Comparison of ENCODE assay signal across 1 cellular context in the genomic region with DNA sequence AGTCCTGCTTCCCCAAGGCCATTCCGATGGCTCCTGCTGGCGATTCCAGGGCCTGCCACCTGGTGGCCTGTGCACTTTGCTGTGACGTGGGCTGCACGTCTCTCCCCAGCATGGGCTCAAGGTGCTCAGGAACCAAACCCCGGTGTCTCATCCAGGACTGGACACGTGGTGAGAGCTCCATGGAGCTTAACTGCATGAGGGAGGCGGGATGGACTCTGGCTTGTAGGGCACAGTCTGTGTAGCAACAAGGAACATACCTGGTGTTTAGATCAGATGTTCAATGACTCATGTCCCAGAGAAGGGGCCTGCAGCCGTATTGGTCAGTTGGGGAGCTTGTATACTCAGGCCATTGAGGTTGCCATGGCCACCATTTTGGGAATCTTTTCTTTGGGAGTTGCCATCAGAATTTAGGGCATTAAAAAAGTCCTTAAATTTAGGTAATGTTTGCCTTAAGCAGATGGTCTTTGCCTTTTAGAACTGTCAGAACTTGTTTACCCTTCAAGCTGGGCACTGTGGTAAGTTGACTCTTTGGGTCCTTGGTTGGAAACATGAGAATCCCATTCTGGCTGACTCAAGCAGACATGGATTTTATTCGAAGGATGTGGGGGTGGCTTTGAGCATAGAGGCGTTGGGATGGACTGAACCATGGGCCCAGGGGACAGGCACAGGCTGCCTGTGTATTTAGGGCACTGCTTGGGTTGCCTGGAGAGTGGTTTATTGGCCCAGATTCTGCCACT.
TF ChIP-seq lines count a peak whose summit lies in the region.

No MANE protein-coding gene starts in this region.

TF ChIP-seq in HepG2, 621 proteins besides CTCF, POLR2A, EP300 and RAD21 (continued from another document and continues in another):
- TF ChIP-seq NFAT5 (CRISPR knock-in tag; IDR thresholded peaks at IDR 0.05) (0 out of 2 replicates have a peak, but pooled peaks have one; percentile 36), ZNF883 (CRISPR knock-in tag; IDR thresholded peaks at IDR 0.05; ENCODE audit: not compliant biosample characterization) (peak; percentile 88), ZBTB20 (CRISPR knock-in tag; IDR thresholded peaks at IDR 0.05; ENCODE audit: borderline replicate concordance, low read depth) (peak; percentile 95; the same call in 1 of the 2 replicates), ZNF407 (CRISPR knock-in tag; IDR thresholded peaks at IDR 0.05; ENCODE audit: not compliant biosample characterization) (peak; percentile 92), ARNTL (CRISPR knock-in tag; IDR thresholded peaks at IDR 0.05) (peak; percentile 98), ZNF33A (CRISPR knock-in tag; IDR thresholded peaks at IDR 0.05; ENCODE audit: borderline replicate concordance) (peak; percentile 74; the same call in 1 of the 2 replicates), ZNF768 (CRISPR knock-in tag; IDR thresholded peaks at IDR 0.05) (peak; percentile 79; the same call in 1 of the 2 replicates), KDM4B (CRISPR knock-in tag; IDR thresholded peaks at IDR 0.05) (peak; percentile 78), TEF (CRISPR knock-in tag; IDR thresholded peaks at IDR 0.05) (no peak), ZFY (CRISPR knock-in tag; IDR thresholded peaks at IDR 0.05) (peak; percentile 88), CENPBD1 (CRISPR knock-in tag; IDR thresholded peaks at IDR 0.05; ENCODE audit: borderline replicate concordance, low read depth) (no peak), DMAP1 (CRISPR knock-in tag; IDR thresholded peaks at IDR 0.05) (peak; percentile 96), PLRG1 (conservative IDR thresholded peaks at IDR 0.05) (no peak), JARID2 (CRISPR knock-in tag; IDR thresholded peaks at IDR 0.05; ENCODE audit: insufficient replicate concordance) (peak; percentile 78), ZNF572 (CRISPR knock-in tag; IDR thresholded peaks at IDR 0.05) (peak; percentile 84; the same call in 1 of the 2 replicates), ATF7 (IDR thresholded peaks at IDR 0.05) (peak; percentile 3; the same call in 1 of the 2 replicates), ATF7 (CRISPR knock-in tag; IDR thresholded peaks at IDR 0.05) (peak; percentile 84; the same call in 1 of the 2 replicates), NR0B2 (CRISPR knock-in tag; IDR thresholded peaks at IDR 0.05) (peak; percentile 94), GABPB1 (CRISPR knock-in tag; IDR thresholded peaks at IDR 0.05) (peak; percentile 69), MLLT10 (CRISPR knock-in tag; IDR thresholded peaks at IDR 0.05) (no peak), HNRNPL (IDR thresholded peaks at IDR 0.05; ENCODE audit: low read depth, low read length) (no peak), TBX3 (IDR thresholded peaks at IDR 0.05; ENCODE audit: borderline replicate concordance) (peak; percentile 71), ZNF644 (CRISPR knock-in tag; IDR thresholded peaks at IDR 0.05; ENCODE audit: low read depth) (peak; percentile 97), NFYC (CRISPR knock-in tag; IDR thresholded peaks at IDR 0.05) (peak; percentile 61), MIXL1 (CRISPR knock-in tag; IDR thresholded peaks at IDR 0.05) (peak; percentile 94), ZNF224 (CRISPR knock-in tag; IDR thresholded peaks at IDR 0.05) (no peak), MLX (CRISPR knock-in tag; IDR thresholded peaks at IDR 0.05) (peak; percentile 95), ZNF782 (CRISPR knock-in tag; IDR thresholded peaks at IDR 0.05; ENCODE audit: borderline replicate concordance) (peak; percentile 68; the same call in 1 of the 2 replicates), RFX3 (CRISPR knock-in tag; IDR thresholded peaks at IDR 0.05) (peak; percentile 86), GPN1 (CRISPR knock-in tag; IDR thresholded peaks at IDR 0.05; ENCODE audit: borderline replicate concordance) (no peak)
- TF ChIP-seq, protein P1, sequence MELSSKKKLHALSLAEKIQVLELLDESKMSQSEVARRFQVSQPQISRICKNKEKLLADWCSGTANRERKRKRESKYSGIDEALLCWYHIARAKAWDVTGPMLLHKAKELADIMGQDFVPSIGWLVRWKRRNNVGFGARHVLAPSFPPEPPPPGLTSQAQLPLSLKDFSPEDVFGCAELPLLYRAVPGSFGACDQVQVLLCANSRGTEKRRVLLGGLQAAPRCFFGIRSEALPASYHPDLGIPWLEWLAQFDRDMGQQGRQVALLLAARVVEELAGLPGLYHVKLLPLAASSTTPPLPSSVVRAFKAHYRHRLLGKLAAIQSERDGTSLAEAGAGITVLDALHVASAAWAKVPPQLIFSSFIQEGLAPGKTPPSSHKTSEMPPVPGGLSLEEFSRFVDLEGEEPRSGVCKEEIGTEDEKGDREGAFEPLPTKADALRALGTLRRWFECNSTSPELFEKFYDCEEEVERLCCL (CRISPR knock-in tag; IDR thresholded peaks at IDR 0.05; ENCODE audit: borderline replicate concordance): peak; percentile 76; the same call in 1 of the 2 replicates
- TF ChIP-seq, protein P2, sequence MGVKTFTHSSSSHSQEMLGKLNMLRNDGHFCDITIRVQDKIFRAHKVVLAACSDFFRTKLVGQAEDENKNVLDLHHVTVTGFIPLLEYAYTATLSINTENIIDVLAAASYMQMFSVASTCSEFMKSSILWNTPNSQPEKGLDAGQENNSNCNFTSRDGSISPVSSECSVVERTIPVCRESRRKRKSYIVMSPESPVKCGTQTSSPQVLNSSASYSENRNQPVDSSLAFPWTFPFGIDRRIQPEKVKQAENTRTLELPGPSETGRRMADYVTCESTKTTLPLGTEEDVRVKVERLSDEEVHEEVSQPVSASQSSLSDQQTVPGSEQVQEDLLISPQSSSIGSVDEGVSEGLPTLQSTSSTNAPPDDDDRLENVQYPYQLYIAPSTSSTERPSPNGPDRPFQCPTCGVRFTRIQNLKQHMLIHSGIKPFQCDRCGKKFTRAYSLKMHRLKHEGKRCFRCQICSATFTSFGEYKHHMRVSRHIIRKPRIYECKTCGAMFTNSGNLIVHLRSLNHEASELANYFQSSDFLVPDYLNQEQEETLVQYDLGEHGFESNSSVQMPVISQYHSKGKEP (CRISPR knock-in tag; IDR thresholded peaks at IDR 0.05): no peak
- TF ChIP-seq, protein P3, sequence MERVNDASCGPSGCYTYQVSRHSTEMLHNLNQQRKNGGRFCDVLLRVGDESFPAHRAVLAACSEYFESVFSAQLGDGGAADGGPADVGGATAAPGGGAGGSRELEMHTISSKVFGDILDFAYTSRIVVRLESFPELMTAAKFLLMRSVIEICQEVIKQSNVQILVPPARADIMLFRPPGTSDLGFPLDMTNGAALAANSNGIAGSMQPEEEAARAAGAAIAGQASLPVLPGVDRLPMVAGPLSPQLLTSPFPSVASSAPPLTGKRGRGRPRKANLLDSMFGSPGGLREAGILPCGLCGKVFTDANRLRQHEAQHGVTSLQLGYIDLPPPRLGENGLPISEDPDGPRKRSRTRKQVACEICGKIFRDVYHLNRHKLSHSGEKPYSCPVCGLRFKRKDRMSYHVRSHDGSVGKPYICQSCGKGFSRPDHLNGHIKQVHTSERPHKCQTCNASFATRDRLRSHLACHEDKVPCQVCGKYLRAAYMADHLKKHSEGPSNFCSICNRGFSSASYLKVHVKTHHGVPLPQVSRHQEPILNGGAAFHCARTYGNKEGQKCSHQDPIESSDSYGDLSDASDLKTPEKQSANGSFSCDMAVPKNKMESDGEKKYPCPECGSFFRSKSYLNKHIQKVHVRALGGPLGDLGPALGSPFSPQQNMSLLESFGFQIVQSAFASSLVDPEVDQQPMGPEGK (CRISPR knock-in tag; IDR thresholded peaks at IDR 0.05): peak; percentile 58; the same call in 1 of the 2 replicates
